ENCODE assay signal across 1 cellular context in the genomic region with DNA sequence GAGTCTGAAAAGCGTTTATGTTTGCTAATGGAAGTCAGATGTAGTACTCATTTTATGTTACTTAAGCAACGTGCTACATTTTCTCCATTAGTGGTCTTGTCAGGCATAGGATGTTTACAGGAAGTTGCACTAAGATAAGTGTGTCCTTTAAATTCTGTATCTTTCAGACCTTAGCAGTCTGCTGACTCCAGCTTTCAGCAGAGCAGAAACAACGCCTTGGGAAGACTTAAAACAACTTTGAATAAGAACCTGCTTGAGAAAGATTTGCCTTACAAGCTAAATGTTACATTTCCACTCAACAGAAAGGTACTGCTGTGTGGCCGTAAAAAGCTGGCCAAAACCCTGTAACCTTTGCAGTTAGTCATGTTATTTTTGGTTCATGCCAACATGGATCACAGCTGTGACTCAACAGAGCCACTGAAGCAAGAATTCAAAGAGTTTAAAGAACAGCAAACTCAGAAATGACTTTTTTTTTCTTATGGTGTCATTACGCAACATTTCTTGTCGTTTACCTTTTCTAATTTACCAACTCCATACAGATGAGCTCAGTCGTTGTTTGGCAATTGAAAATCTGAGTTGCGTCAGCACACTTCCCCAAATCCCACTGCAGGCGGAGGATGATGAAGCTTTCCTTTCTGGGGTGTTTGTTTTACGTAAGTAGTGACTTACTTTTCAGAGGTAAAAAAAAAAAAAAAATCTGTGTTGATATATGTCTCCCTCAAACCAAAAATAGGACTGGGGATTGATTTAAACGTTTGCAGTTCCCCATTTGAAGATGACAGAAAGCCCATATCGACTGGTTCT.
TF ChIP-seq lines count a peak whose summit lies in the region.

No MANE protein-coding gene starts in this region.

TF ChIP-seq in GM12878, 131 proteins besides CTCF, POLR2A, EP300 and RAD21:
- TF ChIP-seq TAF1 (IDR thresholded peaks at IDR 0.05; ENCODE audit: borderline replicate concordance, low read depth, low read length) (no peak), CBFB (IDR thresholded peaks at IDR 0.05; ENCODE audit: low read depth) (no peak), SPI1 (IDR thresholded peaks at IDR 0.05; ENCODE audit: borderline replicate concordance, insufficient read depth, low read depth, low read length) (peak; percentile 41; the same call in 1 of the 2 replicates)
